ENCODE assay signal across 1 cellular context in genomic region chr17:38715216-38715943, GRCh38.
TF ChIP-seq lines count a peak whose summit lies in the region.

No MANE protein-coding gene starts in this region.

TF ChIP-seq in H1, 55 proteins besides CTCF, POLR2A, EP300 and RAD21:
- TF ChIP-seq, protein P1, sequence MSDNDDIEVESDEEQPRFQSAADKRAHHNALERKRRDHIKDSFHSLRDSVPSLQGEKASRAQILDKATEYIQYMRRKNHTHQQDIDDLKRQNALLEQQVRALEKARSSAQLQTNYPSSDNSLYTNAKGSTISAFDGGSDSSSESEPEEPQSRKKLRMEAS (IDR thresholded peaks at IDR 0.05) = 0 out of 2 replicates have a peak, but pooled peaks have one; percentile 28
- 0 out of 2 replicates have a peak, but pooled peaks have one; percentile 33 for TF ChIP-seq EGR1 (IDR thresholded peaks at IDR 0.05; ENCODE audit: borderline replicate concordance, low read depth, low read length)
- no peak for TF ChIP-seq ASH2L (IDR thresholded peaks at IDR 0.05; ENCODE audit: low read length)
- TF ChIP-seq RBBP5 (IDR thresholded peaks at IDR 0.05; ENCODE audit: borderline replicate concordance, low read depth, low read length) = no peak
- TF ChIP-seq E2F6 (IDR thresholded peaks at IDR 0.05) = 0 out of 2 replicates have a peak, but pooled peaks have one; percentile 32
- TF ChIP-seq TCF12 (IDR thresholded peaks at IDR 0.05; ENCODE audit: low read depth, low read length) = 0 out of 2 replicates have a peak, but pooled peaks have one; percentile 15
- TF ChIP-seq TEAD4 (IDR thresholded peaks at IDR 0.05; ENCODE audit: low read depth, low read length) = no peak
- TF ChIP-seq SIN3A (conservative IDR thresholded peaks at IDR 0.05 in 1 of 2, IDR thresholded peaks at IDR 0.05 in 1 of 2; ENCODE audit: low read depth in 1 of 2, low read length in 2 of 2) = 0 out of 4 replicates have a peak, but pooled peaks of 1 of the 2 experiments have one; percentile 17
- TF ChIP-seq SP1 (IDR thresholded peaks at IDR 0.05; ENCODE audit: low read depth, low read length) = peak; percentile 41; the same call in 1 of the 2 replicates
